In genomic region chr1:94629259-94630181, GRCh38 we compare ENCODE assay signal across 21 cellular contexts.
"Had no signal": no experiment of that assay in that cellular context is flagged by ENCODE, and none has a peak within 500 bp of the region (broad histone marks: within the 10 kb centered on the region; RNA-seq: fewer than 3 reads in every experiment).

No MANE protein-coding gene starts in this region.

- H3K4me1 ChIP-seq: spleen had no signal

- ATAC-seq: activated CD4-positive, CD25-positive, alpha-beta regulatory T cell treated with anti-CD3 and anti-CD28 coated beads, Interleukin-2, amount 50 U/mL, for 24 hours; activated CD8-positive, alpha-beta memory T cell treated with anti-CD3 and anti-CD28 coated beads, Interleukin-2, amount 10 ng/mL, durations not matched to agents 7 days and 5 days; activated CD8-positive, alpha-beta T cell treated with anti-CD3 and anti-CD28 coated beads for 36 hours; activated naive CD8-positive, alpha-beta T cell treated with anti-CD3 and anti-CD28 coated beads, Interleukin-2, amount 50 U/mL, for 24 hours; left lung; stimulated activated naive CD8-positive, alpha-beta T cell treated with anti-CD3 and anti-CD28 coated beads, Interleukin-15, Interleukin-2, amounts not matched to agents 100 U/mL and 50 U/mL, for 24 hours had no signal

- H3K27ac ChIP-seq: cardiac muscle cell, epithelial cell of prostate, left lung, spleen had no signal

- H3K27me3 ChIP-seq: cardiac muscle cell, left lung had no signal

- H3K4me3 ChIP-seq: cardiac muscle cell, left lung, lung, spleen had no signal

- H3K36me3 Mint-ChIP-seq: activated CD8-positive, alpha-beta memory T cell treated with anti-CD3 and anti-CD28 coated beads, Interleukin-2, amount 10 ng/mL, durations not matched to agents 7 days and 5 days; immature natural killer cell had no signal

- H3K36me3 ChIP-seq: cardiac muscle cell, left lung, spleen had no signal

- H3K27ac Mint-ChIP-seq: activated CD4-positive, alpha-beta T cell treated with anti-CD3 and anti-CD28 coated beads, Interleukin-2, amount 10 ng/mL, durations not matched to agents 7 days and 5 days; activated CD8-positive, alpha-beta memory T cell treated with anti-CD3 and anti-CD28 coated beads, Interleukin-2, amount 10 ng/mL, durations not matched to agents 7 days and 5 days; activated CD8-positive, alpha-beta T cell treated with anti-CD3 and anti-CD28 coated beads for 36 hours; activated naive CD8-positive, alpha-beta T cell treated with anti-CD3 and anti-CD28 coated beads, Interleukin-2, amount 50 U/mL, for 24 hours; immature natural killer cell; nephron had no signal

- DNase-seq: activated CD4-positive, alpha-beta T cell treated with anti-CD3 and anti-CD28 coated beads, Interleukin-2, amount 10 ng/mL, durations not matched to agents 7 days and 5 days; activated CD8-positive, alpha-beta memory T cell treated with anti-CD3 and anti-CD28 coated beads, Interleukin-2, amount 10 ng/mL, durations not matched to agents 7 days and 5 days; activated CD8-positive, alpha-beta T cell treated with anti-CD3 and anti-CD28 coated beads for 36 hours; activated gamma-delta T cell; activated naive CD4-positive, alpha-beta T cell treated with anti-CD3 and anti-CD28 coated beads, Interleukin-2, amount 50 U/mL, for 16 hours; activated naive CD8-positive, alpha-beta T cell treated with anti-CD3 and anti-CD28 coated beads, Interleukin-2, amount 50 U/mL, for 24 hours; activated T-cell treated with anti-CD3 and anti-CD28 coated beads for 4 hours; immature natural killer cell; kidney glomerular epithelial cell; left lung; midbrain; nucleus accumbens; posterior cingulate gyrus; spleen; stimulated activated CD4-positive, alpha-beta T cell treated with anti-CD3 and anti-CD28 coated beads, Interleukin-4, amount 100 ng/mL, for 24 hours; stimulated activated naive CD8-positive, alpha-beta T cell treated with anti-CD3 and anti-CD28 coated beads, Interleukin-15, Interleukin-2, amounts not matched to agents 100 U/mL and 50 U/mL, for 24 hours had no signal

- H3K4me3 Mint-ChIP-seq: activated CD4-positive, alpha-beta T cell treated with anti-CD3 and anti-CD28 coated beads, Interleukin-2, amount 10 ng/mL, durations not matched to agents 7 days and 5 days; activated CD8-positive, alpha-beta memory T cell treated with anti-CD3 and anti-CD28 coated beads, Interleukin-2, amount 10 ng/mL, durations not matched to agents 7 days and 5 days; activated CD8-positive, alpha-beta T cell treated with anti-CD3 and anti-CD28 coated beads for 36 hours; activated naive CD8-positive, alpha-beta T cell treated with anti-CD3 and anti-CD28 coated beads, Interleukin-2, amount 50 U/mL, for 24 hours; immature natural killer cell; nephron had no signal

- H3K9me3 Mint-ChIP-seq: activated CD4-positive, alpha-beta T cell treated with anti-CD3 and anti-CD28 coated beads, Interleukin-2, amount 10 ng/mL, durations not matched to agents 7 days and 5 days; activated CD8-positive, alpha-beta T cell treated with anti-CD3 and anti-CD28 coated beads for 36 hours; activated naive CD8-positive, alpha-beta T cell treated with anti-CD3 and anti-CD28 coated beads, Interleukin-2, amount 50 U/mL, for 24 hours; immature natural killer cell; nephron had no signal

- H3K4me1 Mint-ChIP-seq: activated CD4-positive, alpha-beta T cell treated with anti-CD3 and anti-CD28 coated beads, Interleukin-2, amount 10 ng/mL, durations not matched to agents 7 days and 5 days; activated CD8-positive, alpha-beta memory T cell treated with anti-CD3 and anti-CD28 coated beads, Interleukin-2, amount 10 ng/mL, durations not matched to agents 7 days and 5 days; activated naive CD8-positive, alpha-beta T cell treated with anti-CD3 and anti-CD28 coated beads, Interleukin-2, amount 50 U/mL, for 24 hours; immature natural killer cell had no signal
